Comparison of ENCODE assay signal across 17 cellular contexts in genomic region chr17:14470417-14470816, GRCh38.
"Had no signal": no experiment of that assay in that cellular context is flagged by ENCODE, and none has a peak within 500 bp of the region (broad histone marks: within the 10 kb centered on the region; RNA-seq: fewer than 3 reads in every experiment).

No MANE protein-coding gene starts in this region.

- ATAC-seq: activated CD8-positive, alpha-beta T cell treated with anti-CD3 and anti-CD28 coated beads, Interleukin-2, amount 10 ng/mL, durations not matched to agents 7 days and 5 days; activated naive CD4-positive, alpha-beta T cell treated with anti-CD3 and anti-CD28 coated beads, Interleukin-2, amount 50 U/mL, for 72 hours; body of pancreas had no signal

- H3K4me1 Mint-ChIP-seq: activated CD4-positive, alpha-beta T cell treated with anti-CD3 and anti-CD28 coated beads, Interleukin-2, amount 10 ng/mL, durations not matched to agents 24 days and 14 days had no signal

- H3K4me3 Mint-ChIP-seq: activated CD4-positive, alpha-beta T cell treated with anti-CD3 and anti-CD28 coated beads, Interleukin-2, amount 10 ng/mL, durations not matched to agents 24 days and 14 days; activated CD8-positive, alpha-beta T cell treated with anti-CD3 and anti-CD28 coated beads, Interleukin-2, amount 10 ng/mL, durations not matched to agents 7 days and 5 days; T-helper 2 cell treated with Interferon-gamma antibody and Interleukin-4, amounts not matched to agents 5 μg/mL and 100 μg/mL, for 36 hours had no signal

- H3K4me3 ChIP-seq: body of pancreas, tibial nerve, vagina had no signal

- H3K36me3 Mint-ChIP-seq: activated naive CD4-positive, alpha-beta T cell treated with anti-CD3 and anti-CD28 coated beads, Interleukin-2, amount 50 U/mL, for 72 hours had no signal

- H3K36me3 ChIP-seq: neutrophil, tibial nerve, vagina had no signal

- H3K9me3 ChIP-seq: body of pancreas, neutrophil, tibial nerve, vagina had no signal

- H3K27me3 ChIP-seq: body of pancreas, neutrophil, tibial nerve, vagina had no signal

- H3K27ac Mint-ChIP-seq: activated CD4-positive, alpha-beta T cell treated with anti-CD3 and anti-CD28 coated beads, Interleukin-2, amount 10 ng/mL, durations not matched to agents 24 days and 14 days; activated CD8-positive, alpha-beta T cell treated with anti-CD3 and anti-CD28 coated beads, Interleukin-2, amount 10 ng/mL, durations not matched to agents 7 days and 5 days; activated naive CD4-positive, alpha-beta T cell treated with anti-CD3 and anti-CD28 coated beads, Interleukin-2, amount 50 U/mL, for 72 hours; T-helper 2 cell treated with Interferon-gamma antibody and Interleukin-4, amounts not matched to agents 5 μg/mL and 100 μg/mL, for 36 hours had no signal

- H3K4me1 ChIP-seq: body of pancreas had no signal

- DNase-seq: activated CD4-positive, alpha-beta T cell treated with anti-CD3 and anti-CD28 coated beads, Interleukin-2, amount 10 ng/mL, durations not matched to agents 24 days and 14 days; activated CD4-positive, CD25-positive, alpha-beta regulatory T cell; activated CD8-positive, alpha-beta memory T cell treated with anti-CD3 and anti-CD28 coated beads, Interleukin-2, amount 50 U/mL, for 4 hours; activated CD8-positive, alpha-beta T cell treated with anti-CD3 and anti-CD28 coated beads, Interleukin-2, amount 10 ng/mL, durations not matched to agents 7 days and 5 days; activated gamma-delta T cell; activated T-cell treated with anti-CD3 and anti-CD28 coated beads, Interleukin-2, amount 50 U/mL, for 48 hours; body of pancreas; dermis blood vessel endothelial cell; glutamatergic neuron; stimulated activated CD4-positive, alpha-beta T cell treated with anti-CD3 and anti-CD28 coated beads, Interleukin-15, amount 100 ng/mL, for 24 hours; stimulated activated CD4-positive, alpha-beta T cell treated with anti-CD3 and anti-CD28 coated beads, Interleukin-4, amount 100 ng/mL, for 1 hour; stimulated activated naive CD4-positive, alpha-beta T cell had no signal

- H3K27ac ChIP-seq: body of pancreas, neutrophil, tibial nerve, vagina had no signal
